Comparison of ENCODE assay signal across 14 cellular contexts in the genomic region with DNA sequence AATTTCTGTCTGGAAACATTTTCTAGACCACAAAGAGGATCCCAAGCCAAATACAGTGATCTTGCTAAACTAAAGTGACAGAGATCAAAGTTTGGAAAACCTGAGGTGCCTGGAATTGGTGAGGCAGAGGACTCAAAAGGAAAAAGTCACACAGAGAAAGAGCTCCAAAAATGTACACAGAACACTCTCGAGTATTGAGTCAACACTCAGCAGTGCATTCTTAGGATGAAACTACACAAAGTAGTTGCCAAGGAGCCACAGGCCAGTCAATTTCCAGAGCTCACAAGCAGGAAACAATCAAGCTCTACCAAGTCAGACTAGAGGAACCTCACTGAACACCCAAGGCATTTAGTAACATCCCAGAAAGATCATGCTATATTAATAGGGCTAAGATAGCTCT.
DNase-seq lines count a peak whose midpoint lies in the region; ATAC-seq and TF ChIP-seq lines count a peak whose summit lies in the region.
"Had no signal": no experiment of that assay in that cellular context is flagged by ENCODE, and none has a peak within 500 bp of the region (broad histone marks: within the 10 kb centered on the region; RNA-seq: fewer than 3 reads in every experiment).

No MANE protein-coding gene starts in this region.

- H3K9me3 Mint-ChIP-seq in stimulated activated naive B cell treated with anti-CD40 and anti-IgM and Interleukin-4, amounts not matched to agents 10 μg/mL and 1 μg/mL and 100 μg/mL, for 72 hours: no peaks in the 10 kb centered on the region

- POLR2A ChIA-PET in PC-9 (lab: Charles Lee; ENCODE audit: unreplicated experiment): no interaction called here

- no peak overlapping the region for H3K4me2 ChIP-seq in PC-9

- no peaks in the 10 kb centered on the region; the same call in 1 of the 2 replicates for H3F3A ChIP-seq in PC-9 (ENCODE audit: insufficient read depth, low read depth)

- CTCF ChIA-PET in PC-9 (lab: Charles Lee): no interaction called here

- intact Hi-C loops in breast epithelium (cut with DNase I; ENCODE audit: low total_unique reads) (no loop called here), PC-9 (cut with micrococcal nuclease; ENCODE audit: unreplicated experiment) (no loop called here)

- H4K20me1 ChIP-seq in PC-9 (ENCODE audit: insufficient read depth): no peaks in the 10 kb centered on the region

- H3K4me1 ChIP-seq in breast epithelium: no peaks in the 10 kb centered on the region
- H3K4me1 ChIP-seq in PC-9 (replicated peaks; ENCODE audit: insufficient read depth): no peaks in the 10 kb centered on the region

- TF ChIP-seq CTCF in breast epithelium (IDR thresholded peaks at IDR 0.05) (no peak), NB4 (IDR thresholded peaks at IDR 0.05; ENCODE audit: low read depth, low read length) (no peak), PC-9 (conservative IDR thresholded peaks at IDR 0.05) (no peak)

- H3K4me3 ChIP-seq in breast epithelium: no peak overlapping the region
- no peak overlapping the region for H3K4me3 ChIP-seq in NB4 (ENCODE audit: low read depth, low read length)
- no peak overlapping the region for H3K4me3 ChIP-seq in PC-9
- H3K4me3 ChIP-seq: cardiac muscle cell had no signal

- no peak overlapping the region for H3K27ac ChIP-seq in breast epithelium
- H3K27ac ChIP-seq in PC-9: no peak overlapping the region
- H3K27ac ChIP-seq: C4-2B, cardiac muscle cell had no signal

- H3K9me3 ChIP-seq in breast epithelium (no peaks in the 10 kb centered on the region), PC-9 (ENCODE audit: insufficient read depth, low read depth) (no peaks in the 10 kb centered on the region)

- no peaks in the 10 kb centered on the region for H3K79me2 ChIP-seq in PC-9 (ENCODE audit: low read depth)

- no peak overlapping the region for H2AFZ ChIP-seq in PC-9

- peak; percentile 14 to 44 for DNase-seq in T47D (ENCODE audit: low read depth in 1 of 2, low spot score in 1 of 2)
- no peak for DNase-seq in breast epithelium (ENCODE audit: low spot score in 2 of 2)
- peak; percentile 6 for DNase-seq in NB4 (ENCODE audit: low read depth)
- peak; percentile 59 for DNase-seq in dedifferentiated amniotic fluid mesenchymal stem cell (ENCODE audit: extremely low spot score)
- no peak for DNase-seq in stimulated activated naive B cell treated with anti-CD40 and anti-IgM and Interleukin-4, amounts not matched to agents 10 μg/mL and 1 μg/mL and 100 μg/mL, for 72 hours
- no peak for DNase-seq in PC-9
- DNase-seq: GF-D8, islet precursor cell, NCI-H2029 had no signal

- H3K36me3 Mint-ChIP-seq in stimulated activated naive B cell treated with anti-CD40 and anti-IgM and Interleukin-4, amounts not matched to agents 10 μg/mL and 1 μg/mL and 100 μg/mL, for 72 hours: peaks cover 14 to 27% of the 10 kb centered on the region in 2 donors

- no peak for ATAC-seq in stimulated activated naive B cell treated with anti-CD40 and anti-IgM and Interleukin-4, amounts not matched to agents 10 μg/mL and 1 μg/mL and 100 μg/mL, for 72 hours (replicated peaks)
- ATAC-seq in HG02885 (IDR thresholded peaks at IDR 0.05; ENCODE audit: poor library complexity, unreplicated experiment) (no peak), HG03565 (IDR thresholded peaks at IDR 0.05; ENCODE audit: unreplicated experiment) (no peak)
- ATAC-seq: esophagus mucosa had no signal

- no peaks in the 10 kb centered on the region for H3K9me2 ChIP-seq in PC-9 (ENCODE audit: insufficient read depth)

- H3K4me1 Mint-ChIP-seq in stimulated activated naive B cell treated with anti-CD40 and anti-IgM and Interleukin-4, amounts not matched to agents 10 μg/mL and 1 μg/mL and 100 μg/mL, for 72 hours: peaks cover 20 to 33% of the 10 kb centered on the region in 2 donors

- in situ Hi-C loops in T47D (cut with HindIII; ENCODE audit: low pct_unique_long_range_greater_than_20kb, low sequenced_read_pairs): no loop called here

- H3K4me3 Mint-ChIP-seq in stimulated activated naive B cell treated with anti-CD40 and anti-IgM and Interleukin-4, amounts not matched to agents 10 μg/mL and 1 μg/mL and 100 μg/mL, for 72 hours: no peak overlapping the region

- TF ChIP-seq POLR2A in breast epithelium (IDR thresholded peaks at IDR 0.05) (no peak), NB4 (IDR thresholded peaks at IDR 0.05; ENCODE audit: extremely low read depth, insufficient read length) (no peak)

- H3K27me3 ChIP-seq in breast epithelium (no peaks in the 10 kb centered on the region), PC-9 (ENCODE audit: insufficient read depth, low read depth) (no peaks in the 10 kb centered on the region)
- H3K27me3 ChIP-seq: cardiac muscle cell had no signal

- peak overlapping the region; percentile 59 for H3K27ac Mint-ChIP-seq in stimulated activated naive B cell treated with anti-CD40 and anti-IgM and Interleukin-4, amounts not matched to agents 10 μg/mL and 1 μg/mL and 100 μg/mL, for 72 hours

- no peaks in the 10 kb centered on the region for H3K36me3 ChIP-seq in breast epithelium
- H3K36me3 ChIP-seq in PC-9 (ENCODE audit: low read depth): 0 out of 2 replicates have a peak, but pooled peaks cover 7% of the 10 kb centered on the region
- H3K36me3 ChIP-seq: cardiac muscle cell had no signal

- no TSS peak for BruUV-seq in PC-9 (replicated peaks; lab: Mats Ljungman, UMichigan)

- no peaks in the 10 kb centered on the region for H3K27me3 Mint-ChIP-seq in stimulated activated naive B cell treated with anti-CD40 and anti-IgM and Interleukin-4, amounts not matched to agents 10 μg/mL and 1 μg/mL and 100 μg/mL, for 72 hours

Comparison
In these comparisons a context has a peak if more than half of its experiments do, and no peak if none do; other contexts are left out.
1. DNase-seq: peak in T47D (2 of 2), NB4 (single experiment) and dedifferentiated amniotic fluid mesenchymal stem cell (single experiment); none in breast epithelium (0 of 2), stimulated activated naive B cell treated with anti-CD40 and anti-IgM and Interleukin-4, amounts not matched to agents 10 μg/mL and 1 μg/mL and 100 μg/mL, for 72 hours (single experiment) and PC-9 (0 of 2).